8 cellular contexts compared by ENCODE assay signal in genomic region chr17:59366040-59366757, GRCh38. TPM values are rescaled to one million over a fixed set of nuclear protein-coding genes. Genes with fewer than 3 reads are reported as not detected.
DNase-seq lines count a peak whose midpoint lies in the region; ATAC-seq and TF ChIP-seq lines count a peak whose summit lies in the region.

No MANE protein-coding gene starts in this region.

- H3K9ac ChIP-seq in mucosa of rectum (ENCODE audit: low read depth in 1 of 2, low read length in 2 of 2): peak overlapping the region; percentile 35 to 50

- no peaks in the 10 kb centered on the region for H3K9me3 Mint-ChIP-seq in CD4-positive, alpha-beta T cell
- H3K9me3 Mint-ChIP-seq in chondrocyte (ENCODE audit: low read depth): no peaks in the 10 kb centered on the region

- peaks cover 83% of the 10 kb centered on the region for H3K4me1 Mint-ChIP-seq in CD4-positive, alpha-beta T cell (ENCODE audit: low read depth)
- H3K4me1 Mint-ChIP-seq in chondrocyte (ENCODE audit: low read depth): peaks cover 91% of the 10 kb centered on the region

- H3K36me3 Mint-ChIP-seq in CD4-positive, alpha-beta T cell (ENCODE audit: low read depth): peaks cover 7% of the 10 kb centered on the region
- peaks cover 4% of the 10 kb centered on the region for H3K36me3 Mint-ChIP-seq in chondrocyte (ENCODE audit: low read depth)

- H3K27me3 ChIP-seq in CD4-positive, alpha-beta T cell (ENCODE audit: control insufficient read depth, insufficient read depth, low read length): no peaks in the 10 kb centered on the region
- no peaks in the 10 kb centered on the region for H3K27me3 ChIP-seq in mucosa of rectum (ENCODE audit: control insufficient read depth in 2 of 2, insufficient read depth in 2 of 2, low read length in 2 of 2)

- H3K4me3 ChIP-seq in mucosa of rectum (ENCODE audit: low read length in 2 of 2): peak overlapping the region in 1 of 2 donors; percentile 17

- H3K4me1 ChIP-seq in mucosa of rectum (ENCODE audit: control insufficient read depth in 2 of 2, insufficient read depth in 2 of 2, low read length in 2 of 2): peaks cover 64 to 65% of the 10 kb centered on the region in 2 donors

- H3K27ac Mint-ChIP-seq in CD4-positive, alpha-beta T cell: peak overlapping the region; percentile 89
- H3K27ac Mint-ChIP-seq in chondrocyte (ENCODE audit: unreplicated experiment): peak overlapping the region; percentile 97

- intact Hi-C loops in CD4-positive, alpha-beta T cell (cut with DNase I, micrococcal nuclease): loop anchor here (5.0 to 10.0 kb wide), 2 partner anchors 34 to 79 kb away; partner anchors contain the start of gene YPEL2 (in 1 of the 2)

- no peaks in the 10 kb centered on the region for H3K36me3 ChIP-seq in mucosa of rectum (ENCODE audit: control insufficient read depth in 2 of 2, insufficient read depth in 2 of 2, low read length in 2 of 2)

- H3K9me3 ChIP-seq in CD4-positive, alpha-beta T cell (ENCODE audit: control insufficient read depth, low read length): no peaks in the 10 kb centered on the region
- H3K9me3 ChIP-seq in mucosa of rectum (ENCODE audit: control insufficient read depth in 2 of 2, low read length in 2 of 2): no peaks in the 10 kb centered on the region

- no peak for ATAC-seq in CD4-positive, alpha-beta T cell (ENCODE audit: poor library complexity)
- no peak for ATAC-seq in GM18870 (IDR thresholded peaks at IDR 0.05; ENCODE audit: unreplicated experiment)

- POLR2A ChIA-PET in CD4-positive, alpha-beta T cell (lab: Charles Lee): interaction anchor here (1.0 to 2.4 kb wide), 5 partner anchors 8 to 38 kb away, joined by 3 to 22 read pairs (median 11); no protein-coding TSS in a partner anchor

- peak overlapping the region; percentile 79 for H3K4me3 Mint-ChIP-seq in CD4-positive, alpha-beta T cell
- H3K4me3 Mint-ChIP-seq in chondrocyte (ENCODE audit: unreplicated experiment): peak overlapping the region; percentile 38

- H3K27ac ChIP-seq in CD4-positive, alpha-beta T cell (ENCODE audit: low read depth, low read length): peak overlapping the region; percentile 71
- peak overlapping the region; percentile 78 to 85 for H3K27ac ChIP-seq in mucosa of rectum (ENCODE audit: low read depth in 2 of 2, low read length in 2 of 2)

- no peak for TF ChIP-seq CTCF in CD4-positive, alpha-beta T cell (IDR thresholded peaks at IDR 0.05)
- peak; percentile 64 for TF ChIP-seq CTCF in chondrocyte (IDR thresholded peaks at IDR 0.05)

- no peaks in the 10 kb centered on the region for H3K27me3 Mint-ChIP-seq in CD4-positive, alpha-beta T cell
- no peaks in the 10 kb centered on the region for H3K27me3 Mint-ChIP-seq in chondrocyte (ENCODE audit: low read depth)

- no peak for DNase-seq in CD4-positive, alpha-beta T cell
- DNase-seq in NCI-H146 treated with DMSO at 0.1 percent for 48 hours (lab: John Stamatoyannopoulos, UW; ENCODE audit: unreplicated experiment) (peak; percentile 38), chondrocyte (ENCODE audit: low spot score) (no peak), SW480 (ENCODE audit: low spot score) (no peak), cerebellar cortex (ENCODE audit: low spot score) (no peak), NCI-H128 (lab: John Stamatoyannopoulos, UW; ENCODE audit: unreplicated experiment) (no peak)

- CTCF ChIA-PET in CD4-positive, alpha-beta T cell (lab: Charles Lee): interaction anchor here (1.0 to 3.1 kb wide), 2 partner anchors 37 to 39 kb away, joined by 3 to 13 read pairs; no protein-coding TSS in a partner anchor

RNA-seq across cellular contexts. Expression of gene YPEL2, which starts 34.7 kb away (rescaled TPM):
- 10 to 100 TPM; 69.1 to 71.6 TPM for total RNA-seq in CD4-positive, alpha-beta T cell
- total RNA-seq in chondrocyte: 41.9 to 52.2 TPM (median 52.1 TPM) in 3 replicates
